In the genomic region with DNA sequence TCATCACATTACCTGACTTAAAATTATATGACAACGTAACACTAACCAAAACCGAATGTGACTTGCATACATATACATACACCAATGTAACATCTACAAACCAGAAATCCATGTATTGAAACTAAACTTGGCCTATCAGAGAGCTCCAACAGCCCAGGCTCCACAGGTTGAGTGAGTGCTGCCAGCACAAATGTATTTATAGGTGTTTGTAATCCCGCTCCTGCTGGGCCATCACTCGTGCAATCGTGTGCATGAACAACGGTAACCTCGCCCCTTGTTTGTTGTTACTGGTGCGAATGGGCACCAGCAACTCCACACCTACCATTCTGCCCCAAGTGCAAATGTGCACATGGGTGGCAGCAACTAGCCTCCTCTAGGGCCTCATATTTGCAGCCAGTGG, we compare ENCODE assay signal across 24 cellular contexts.
DNase-seq lines count a peak whose midpoint lies in the region; ATAC-seq, FAIRE-seq and TF ChIP-seq lines count a peak whose summit lies in the region.
"Had no signal": no experiment of that assay in that cellular context is flagged by ENCODE, and none has a peak within 500 bp of the region (broad histone marks: within the 10 kb centered on the region; RNA-seq: fewer than 3 reads in every experiment).

No MANE protein-coding gene starts in this region.

- no peak overlapping the region for H3K27ac Mint-ChIP-seq in HFFc6
- H3K27ac Mint-ChIP-seq: CD14-positive monocyte; CD4-positive, alpha-beta memory T cell; CD4-positive, CD25-positive, alpha-beta regulatory T cell; CD8-positive, alpha-beta memory T cell had no signal

- H3K36me3 Mint-ChIP-seq in HFFc6 (ENCODE audit: low read depth) = peaks cover 9% of the 10 kb centered on the region; the same call in 1 of the 2 replicates
- H3K36me3 Mint-ChIP-seq: CD14-positive monocyte; CD4-positive, alpha-beta memory T cell; CD4-positive, CD25-positive, alpha-beta regulatory T cell had no signal

- no peak for ATAC-seq in A549
- no peak for ATAC-seq in HG02852 (IDR thresholded peaks at IDR 0.05; ENCODE audit: unreplicated experiment)
- ATAC-seq: GM12878 had no signal

- H3K36me3 ChIP-seq in Karpas-422 (ENCODE audit: insufficient read depth, low read length) = no peaks in the 10 kb centered on the region
- H3K36me3 ChIP-seq in mammary epithelial cell (ENCODE audit: insufficient read depth, low read length) = no peaks in the 10 kb centered on the region
- H3K36me3 ChIP-seq: BE2C had no signal

- intact Hi-C loops in mammary epithelial cell (cut with micrococcal nuclease) = loop anchor here (5.0 to 10.0 kb wide), 3 partner anchors 327 to 731 kb away; no protein-coding TSS in a partner anchor

- no peak for TF ChIP-seq EP300 in A549 (IDR thresholded peaks at IDR 0.05)

- no TSS peak for BruUV-seq in mammary epithelial cell (replicated peaks; lab: Mats Ljungman, UMichigan)

- in situ Hi-C loops in mammary epithelial cell (cut with MboI; ENCODE audit: low sequenced_read_pairs in 2 of 2) = loop anchor here (5.0 to 25.0 kb wide), 3 partner anchors 119 to 166 kb away; a partner anchor contains a TSS

- DNase-seq in A549 (ENCODE audit: low read depth in 1 of 2, low spot score in 1 of 2) (no peak), GM19239 (ENCODE audit: insufficient read length, low spot score) (no peak), Karpas-422 (peak; percentile 29), HFFc6 (no peak), mammary epithelial cell (no peak)
- DNase-seq: ACHN; BE2C; C1 segment of cervical spinal cord; CD4-positive, alpha-beta memory T cell; CD4-positive, CD25-positive, alpha-beta regulatory T cell; CD8-positive, alpha-beta memory T cell; COR-L47; DMS 273 treated with DMSO at 0.1 percent for 48 hours; DMS153; DMS53; DMS79; DND-41; EL; GDM1 had no signal

- no peak overlapping the region for H3K4me3 ChIP-seq in A549
- H3K4me3 ChIP-seq in Karpas-422 (ENCODE audit: low read length) = no peak overlapping the region
- H3K4me3 ChIP-seq in mammary epithelial cell (replicated peaks in 1 of 3; ENCODE audit: insufficient read depth in 1 of 3, low read depth in 2 of 3, low read length in 3 of 3) = no peak overlapping the region
- H3K4me3 ChIP-seq: BLaER1, GM12878 had no signal

- no peaks in the 10 kb centered on the region for H3K79me2 ChIP-seq in Karpas-422 (ENCODE audit: low read length)
- H3K79me2 ChIP-seq in mammary epithelial cell (ENCODE audit: insufficient read depth, low read length) = no peaks in the 10 kb centered on the region

- H3K9me2 ChIP-seq in Karpas-422 (replicated peaks; ENCODE audit: insufficient read depth, low read length) = no peaks in the 10 kb centered on the region

- no peak overlapping the region for H3K9ac ChIP-seq in Karpas-422 (ENCODE audit: low read length)
- H3K9ac ChIP-seq in mammary epithelial cell (ENCODE audit: insufficient read depth, low read length) = no peak overlapping the region
- H3K9ac ChIP-seq: BLaER1 had no signal

- H3K4me1 Mint-ChIP-seq in HFFc6 (ENCODE audit: low read depth) = peaks cover 4% of the 10 kb centered on the region; the same call in 1 of the 2 replicates
- H3K4me1 Mint-ChIP-seq: CD14-positive monocyte; CD4-positive, CD25-positive, alpha-beta regulatory T cell had no signal

- H3K4me1 ChIP-seq in A549 = no peaks in the 10 kb centered on the region
- H3K4me1 ChIP-seq in Karpas-422 (ENCODE audit: low read length) = no peaks in the 10 kb centered on the region
- no peaks in the 10 kb centered on the region for H3K4me1 ChIP-seq in mammary epithelial cell (ENCODE audit: insufficient read depth, low read length)
- H3K4me1 ChIP-seq: BE2C had no signal

- H3K9me3 ChIP-seq in A549 = peaks cover 13% of the 10 kb centered on the region
- H3K9me3 ChIP-seq in Karpas-422 (ENCODE audit: low read length) = no peaks in the 10 kb centered on the region
- peaks cover 2% of the 10 kb centered on the region for H3K9me3 ChIP-seq in mammary epithelial cell (replicated peaks; ENCODE audit: insufficient read depth, low read length)
- H3K9me3 ChIP-seq: BE2C had no signal

- WGBS in A549 (ENCODE audit: missing lambda C conversion rate) = 97% methylated on average over 8 of the region's 8 CpGs
- WGBS in mammary epithelial cell (ENCODE audit: low coverage, missing lambda C conversion rate) = 91% methylated on average over 8 of the region's 8 CpGs

- CTCF ChIA-PET in A549 (lab: Yijun Ruan, JAX) = no interaction called here
- CTCF ChIA-PET in mammary epithelial cell (lab: Charles Lee; ENCODE audit: low non-redundant PET) = no interaction called here

- H3K4me2 ChIP-seq in A549 (no peak overlapping the region), Karpas-422 (ENCODE audit: low read depth, low read length, poor library complexity, severe bottlenecking) (no peak overlapping the region), mammary epithelial cell (ENCODE audit: insufficient read depth, low read depth, low read length) (no peak overlapping the region)
- H3K4me2 ChIP-seq: BLaER1 had no signal

- dilution Hi-C loops in mammary epithelial cell (cut with HindIII; ENCODE audit: low sequenced_read_pairs) = loop anchor here (10.0 kb wide), 1 partner anchor 153 kb away; no protein-coding TSS in a partner anchor

- POLR2A ChIA-PET in A549 (lab: Yijun Ruan, JAX) = no interaction called here

- H3K27me3 Mint-ChIP-seq in HFFc6 (ENCODE audit: insufficient read depth) = no peaks in the 10 kb centered on the region
- H3K27me3 Mint-ChIP-seq: CD4-positive, CD25-positive, alpha-beta regulatory T cell had no signal

- no peak overlapping the region for H3K4me3 Mint-ChIP-seq in HFFc6
- H3K4me3 Mint-ChIP-seq: CD14-positive monocyte; CD4-positive, alpha-beta memory T cell; CD4-positive, CD25-positive, alpha-beta regulatory T cell; CD8-positive, alpha-beta memory T cell had no signal

- no peak for TF ChIP-seq RAD21 in A549 (conservative IDR thresholded peaks at IDR 0.05 in 1 of 2, IDR thresholded peaks at IDR 0.05 in 1 of 2)

- H3K27me3 ChIP-seq in Karpas-422 (ENCODE audit: low read length) = no peaks in the 10 kb centered on the region
- no peaks in the 10 kb centered on the region for H3K27me3 ChIP-seq in mammary epithelial cell (ENCODE audit: insufficient read depth, low read length)
- H3K27me3 ChIP-seq: BE2C, BLaER1 had no signal

- no peak overlapping the region for H2AFZ ChIP-seq in Karpas-422 (ENCODE audit: low read length)
- H2AFZ ChIP-seq in mammary epithelial cell (ENCODE audit: low read depth, low read length) = no peak overlapping the region

- H3K27ac ChIP-seq in A549 = no peak overlapping the region
- H3K27ac ChIP-seq in Karpas-422 (ENCODE audit: low read length) = no peak overlapping the region
- no peak overlapping the region for H3K27ac ChIP-seq in mammary epithelial cell (ENCODE audit: insufficient read depth, low read depth, low read length)
- H3K27ac ChIP-seq: 22Rv1, BLaER1 had no signal

- no peaks in the 10 kb centered on the region for H4K20me1 ChIP-seq in Karpas-422 (ENCODE audit: insufficient read depth, low read depth, low read length)
- H4K20me1 ChIP-seq in mammary epithelial cell (ENCODE audit: insufficient read depth, low read length) = no peaks in the 10 kb centered on the region
- H4K20me1 ChIP-seq: BLaER1 had no signal

- no peak for TF ChIP-seq POLR2A in A549 (IDR thresholded peaks at IDR 0.05; ENCODE audit: low read length)

- peak; percentile 28 for FAIRE-seq in A549 (lab: Jason Lieb, UNC)
- FAIRE-seq in GM19239 (lab: Jason Lieb, UNC) = peak; percentile 45
- FAIRE-seq: GM12878 had no signal

- TF ChIP-seq CTCF in A549 (IDR thresholded peaks at IDR 0.05) = no peak
- no peak for TF ChIP-seq CTCF in HFFc6 (IDR thresholded peaks at IDR 0.05)
- no peak for TF ChIP-seq CTCF in mammary epithelial cell (conservative IDR thresholded peaks at IDR 0.05 in 1 of 2, IDR thresholded peaks at IDR 0.05 in 1 of 2; ENCODE audit: extremely low read depth in 1 of 2, insufficient read depth in 1 of 2, low read depth in 1 of 2, low read length in 2 of 2)

- no peaks in the 10 kb centered on the region for H3K9me3 Mint-ChIP-seq in HFFc6

TF ChIP-seq in A549, 52 proteins besides CTCF, POLR2A, EP300 and RAD21:
- TF ChIP-seq JUNB (IDR thresholded peaks at IDR 0.05) (no peak), HDAC2 (IDR thresholded peaks at IDR 0.05) (no peak), SREBF2 (IDR thresholded peaks at IDR 0.05) (no peak), JUN (IDR thresholded peaks at IDR 0.05) (no peak), CHD4 (IDR thresholded peaks at IDR 0.05; ENCODE audit: borderline replicate concordance) (no peak)
